In the genomic region with DNA sequence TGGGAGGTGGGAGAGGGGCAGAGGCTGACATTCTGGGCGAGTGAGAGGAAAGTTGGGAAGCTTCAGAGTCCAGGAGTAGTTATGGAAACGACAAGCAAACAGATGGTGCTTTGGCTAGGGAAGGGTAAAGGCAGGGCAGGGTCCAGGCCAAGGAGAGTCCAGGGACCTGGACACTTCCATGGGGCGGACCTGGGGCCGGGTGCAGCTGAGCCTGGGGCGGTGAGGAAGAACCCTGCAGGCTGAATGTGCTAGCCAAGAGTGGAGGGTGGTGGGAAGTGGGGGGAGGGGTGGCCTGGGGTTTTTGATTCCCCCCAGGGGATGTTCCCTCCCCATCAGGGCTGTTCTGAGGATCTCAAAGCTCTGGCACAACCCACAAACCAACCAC, we compare ENCODE assay signal across 8 cellular contexts. TPM values are rescaled to one million over a fixed set of nuclear protein-coding genes. Genes with fewer than 3 reads are reported as not detected.
DNase-seq lines count a peak whose midpoint lies in the region; ATAC-seq, FAIRE-seq and TF ChIP-seq lines count a peak whose summit lies in the region.

No MANE protein-coding gene starts in this region.

- H3K36me3 Mint-ChIP-seq in CD8-positive, alpha-beta T cell = peaks cover 36% of the 10 kb centered on the region
- H3K36me3 Mint-ChIP-seq in neural progenitor cell = peaks cover 15% of the 10 kb centered on the region

- H3K9me1 ChIP-seq in endothelial cell of umbilical vein (replicated peaks; ENCODE audit: control insufficient read depth, extremely low read depth, insufficient read depth, low read length) = no peaks in the 10 kb centered on the region

- peaks cover 59% of the 10 kb centered on the region for H3K79me2 ChIP-seq in OCI-LY7 (ENCODE audit: insufficient read depth, low read depth, low read length)
- H3K79me2 ChIP-seq in endothelial cell of umbilical vein (ENCODE audit: control insufficient read depth, insufficient read depth, low read length) = peaks cover 70% of the 10 kb centered on the region
- peaks cover 48% of the 10 kb centered on the region for H3K79me2 ChIP-seq in neural progenitor cell (ENCODE audit: low read depth)

- peak overlapping the region; percentile 43 for H3K27ac ChIP-seq in CD8-positive, alpha-beta T cell (ENCODE audit: low read depth, low read length)
- H3K27ac ChIP-seq in OCI-LY7 (ENCODE audit: low read depth, low read length, poor library complexity, severe bottlenecking) = peak overlapping the region; percentile 87
- H3K27ac ChIP-seq in endothelial cell of umbilical vein (ENCODE audit: insufficient read depth, low read depth, low read length) = peak overlapping the region; percentile 19
- no peak overlapping the region for H3K27ac ChIP-seq in neural progenitor cell

- no peak for ATAC-seq in CD8-positive, alpha-beta T cell
- ATAC-seq in HG03442 (IDR thresholded peaks at IDR 0.05; ENCODE audit: unreplicated experiment) = no peak
- no peak for ATAC-seq in HG03520 (IDR thresholded peaks at IDR 0.05; ENCODE audit: unreplicated experiment)

- no peak overlapping the region for H2AFZ ChIP-seq in OCI-LY7 (ENCODE audit: low read length)
- H2AFZ ChIP-seq in endothelial cell of umbilical vein (ENCODE audit: low read depth, low read length) = no peak overlapping the region
- H2AFZ ChIP-seq in neural progenitor cell (replicated peaks) = no peak overlapping the region

- H3F3A ChIP-seq in neural progenitor cell (ENCODE audit: low read depth) = peaks cover 29% of the 10 kb centered on the region

- H3K27me3 Mint-ChIP-seq in CD8-positive, alpha-beta T cell (ENCODE audit: low read depth) = no peaks in the 10 kb centered on the region
- H3K27me3 Mint-ChIP-seq in neural progenitor cell (ENCODE audit: insufficient read depth, low read depth) = peaks cover 10% of the 10 kb centered on the region

- FAIRE-seq in endothelial cell of umbilical vein (lab: Jason Lieb, UNC) = peak; percentile 18

- H3K9ac ChIP-seq in endothelial cell of umbilical vein (replicated peaks; ENCODE audit: extremely low read depth, insufficient read depth, low read length) = peak overlapping the region; percentile 42
- peak overlapping the region; percentile 49 for H3K9ac ChIP-seq in neural progenitor cell

- H3K4me3 ChIP-seq in CD8-positive, alpha-beta T cell (ENCODE audit: low read depth, low read length) = peak overlapping the region; percentile 90
- H3K4me3 ChIP-seq in OCI-LY7 (ENCODE audit: low read depth, low read length, poor library complexity, severe bottlenecking) (peak overlapping the region; percentile 89), endothelial cell of umbilical vein (replicated peaks in 1 of 3; ENCODE audit: insufficient read depth in 1 of 3, low read depth in 1 of 3, low read length in 3 of 3) (peak overlapping the region; percentile 63 to 82 (median 65)), neural progenitor cell (peak overlapping the region; percentile 78)

- H3K4me2 ChIP-seq in OCI-LY7 (ENCODE audit: low read length) = peak overlapping the region; percentile 95
- H3K4me2 ChIP-seq in endothelial cell of umbilical vein (ENCODE audit: insufficient read depth, low read length) = peak overlapping the region; percentile 82
- H3K4me2 ChIP-seq in neural progenitor cell = peak overlapping the region; percentile 96

- no peak for TF ChIP-seq POLR2A in endothelial cell of umbilical vein (IDR thresholded peaks at IDR 0.05; ENCODE audit: low read depth, low read length)

- peak overlapping the region; percentile 85 for H3K27ac Mint-ChIP-seq in CD8-positive, alpha-beta T cell
- no peak overlapping the region for H3K27ac Mint-ChIP-seq in neural progenitor cell

- H3K4me1 ChIP-seq in CD8-positive, alpha-beta T cell (ENCODE audit: insufficient read depth, low read length) = peaks cover 59% of the 10 kb centered on the region
- H3K4me1 ChIP-seq in OCI-LY7 (ENCODE audit: insufficient read depth, low read length, poor library complexity, severe bottlenecking) (peaks cover 46% of the 10 kb centered on the region), endothelial cell of umbilical vein (ENCODE audit: control insufficient read depth, extremely low read depth, insufficient read depth, low read length) (peaks cover 34% of the 10 kb centered on the region), neural progenitor cell (peaks cover 34% of the 10 kb centered on the region)

- POLR2A ChIA-PET in CD8-positive, alpha-beta T cell (lab: Charles Lee) = interaction anchor here (0.9 to 5.6 kb wide), 4 partner anchors 8 to 54 kb away, joined by 4 to 34 read pairs (median 6); no protein-coding TSS in a partner anchor
- POLR2A ChIA-PET in OCI-LY7 (lab: Charles Lee) (no interaction called here), endothelial cell of umbilical vein (lab: Charles Lee) (no interaction called here)

- no peaks in the 10 kb centered on the region for H3K27me3 ChIP-seq in CD8-positive, alpha-beta T cell (ENCODE audit: insufficient read depth, low read length)
- H3K27me3 ChIP-seq in endothelial cell of umbilical vein (ENCODE audit: control insufficient read depth in 2 of 2, insufficient read depth in 2 of 2, low read length in 2 of 2) (no peaks in the 10 kb centered on the region), neural progenitor cell (peaks cover 13% of the 10 kb centered on the region)

- H3K9me3 Mint-ChIP-seq in CD8-positive, alpha-beta T cell = no peaks in the 10 kb centered on the region
- no peaks in the 10 kb centered on the region for H3K9me3 Mint-ChIP-seq in neural progenitor cell

- CTCF ChIA-PET in CD8-positive, alpha-beta T cell (lab: Charles Lee) = interaction anchor here (0.7 to 8.4 kb wide), 5 partner anchors 8 to 31 kb away, joined by 3 to 78 read pairs (median 10); no protein-coding TSS in a partner anchor
- CTCF ChIA-PET in OCI-LY7 (lab: Charles Lee; ENCODE audit: unreplicated experiment) = interaction anchor here (0.5 kb wide), 1 partner anchor 19 kb away, joined by 3 read pairs; no protein-coding TSS in a partner anchor
- CTCF ChIA-PET in endothelial cell of umbilical vein (lab: Charles Lee) = interaction anchor here (1.0 to 4.1 kb wide), 5 partner anchors 8 to 31 kb away, joined by 3 to 21 read pairs (median 4); partner anchors contain the start of gene SAMD14

- BruUV-seq in OCI-LY7 (replicated peaks; lab: Mats Ljungman, UMichigan) (no TSS peak), endothelial cell of umbilical vein (replicated peaks; lab: Mats Ljungman, UMichigan) (no TSS peak)

- H3K9me3 ChIP-seq in CD8-positive, alpha-beta T cell (ENCODE audit: low read length) = no peaks in the 10 kb centered on the region
- H3K9me3 ChIP-seq in OCI-LY7 (ENCODE audit: low read length) (no peaks in the 10 kb centered on the region), endothelial cell of umbilical vein (replicated peaks; ENCODE audit: control insufficient read depth, insufficient read depth, low read length) (no peaks in the 10 kb centered on the region), neural progenitor cell (ENCODE audit: low read depth) (no peaks in the 10 kb centered on the region)

- DNase-seq in CD8-positive, alpha-beta T cell = no peak
- no peak for DNase-seq in OCI-LY7 (ENCODE audit: low spot score)
- DNase-seq in endothelial cell of umbilical vein (ENCODE audit: low read depth, low spot score) = no peak
- DNase-seq in neural progenitor cell (ENCODE audit: low spot score) = no peak
- no peak for DNase-seq in activated CD8-positive, alpha-beta memory T cell treated with anti-CD3 and anti-CD28 coated beads, Interleukin-2, amount 50 U/mL, for 48 hours
- DNase-seq in NCI-H1417 (lab: John Stamatoyannopoulos, UW) = no peak

- peaks cover 64% of the 10 kb centered on the region for H3K4me1 Mint-ChIP-seq in CD8-positive, alpha-beta T cell (ENCODE audit: low read depth)
- H3K4me1 Mint-ChIP-seq in neural progenitor cell = peaks cover 42% of the 10 kb centered on the region

- H3K36me3 ChIP-seq in CD8-positive, alpha-beta T cell (ENCODE audit: insufficient read depth, low read length) = peaks cover 10% of the 10 kb centered on the region
- H3K36me3 ChIP-seq in OCI-LY7 (ENCODE audit: insufficient read depth, low read length) = peaks cover 61% of the 10 kb centered on the region
- peaks cover 0 to 19% of the 10 kb centered on the region in 2 experiments for H3K36me3 ChIP-seq in endothelial cell of umbilical vein (ENCODE audit: control insufficient read depth in 2 of 2, extremely low read depth in 1 of 2, insufficient read depth in 2 of 2, low read length in 2 of 2)
- H3K36me3 ChIP-seq in neural progenitor cell = no peaks in the 10 kb centered on the region

- intact Hi-C loops in CD8-positive, alpha-beta T cell (cut with DNase I, micrococcal nuclease) = loop anchor here in 1 of 2 experiments (1.0 kb wide), 1 partner anchor 8 kb away; no protein-coding TSS in a partner anchor
- intact Hi-C loops in OCI-LY7 (cut with micrococcal nuclease; ENCODE audit: unreplicated experiment) (no loop called here), endothelial cell of umbilical vein (cut with micrococcal nuclease) (no loop called here)

- TF ChIP-seq CTCF in CD8-positive, alpha-beta T cell (IDR thresholded peaks at IDR 0.05) = no peak
- TF ChIP-seq CTCF in OCI-LY7 (conservative IDR thresholded peaks at IDR 0.05; ENCODE audit: low read length) (no peak), endothelial cell of umbilical vein (IDR thresholded peaks at IDR 0.05; ENCODE audit: extremely low read depth in 1 of 2, insufficient read depth in 1 of 2, low read depth in 1 of 2, low read length in 2 of 2) (no peak), neural progenitor cell (IDR thresholded peaks at IDR 0.05) (no peak)

- dilution Hi-C loops in endothelial cell of umbilical vein (cut with MboI; ENCODE audit: extremely low pct_ligation_motif_present, low sequenced_read_pairs) = no loop called here

- H4K20me1 ChIP-seq in OCI-LY7 (ENCODE audit: insufficient read depth, low read length) = peaks cover 22% of the 10 kb centered on the region
- no peaks in the 10 kb centered on the region for H4K20me1 ChIP-seq in endothelial cell of umbilical vein (replicated peaks; ENCODE audit: control insufficient read depth, extremely low read depth, insufficient read depth, low read length)
- H4K20me1 ChIP-seq in neural progenitor cell (ENCODE audit: low read depth) = peaks cover 55% of the 10 kb centered on the region

- H3K4me3 Mint-ChIP-seq in CD8-positive, alpha-beta T cell = peak overlapping the region; percentile 91
- peak overlapping the region; percentile 87 for H3K4me3 Mint-ChIP-seq in neural progenitor cell

- H3K9me2 ChIP-seq in OCI-LY7 (ENCODE audit: insufficient read depth, low read length) = no peaks in the 10 kb centered on the region

RNA-seq across cellular contexts. Expression of gene PPP1R9B, which starts 2.6 kb away (rescaled TPM):
- 10 to 100 TPM; 64.3 TPM for total RNA-seq in CD8-positive, alpha-beta T cell
- 45.3 and 73.2 TPM in 2 replicates for total RNA-seq in OCI-LY7 (2014; rRNA removed; shearing (Covaris generic))
- total RNA-seq in OCI-LY7 (2022) (73.9 and 87.0 TPM in 2 replicates), endothelial cell of umbilical vein (58.3 and 60.2 TPM in 2 replicates), neural progenitor cell (ENCODE audit: low replicate concordance) (12.0 and 31.4 TPM in 2 replicates)
- 17.7 and 20.1 TPM in 2 replicates for polyA plus RNA-seq in endothelial cell of umbilical vein
- 16.0 and 16.9 TPM in 2 replicates for polyA plus RNA-seq in endothelial cell of umbilical vein (2011; cell fraction: cytosol; rRNA removed)
- polyA plus RNA-seq in endothelial cell of umbilical vein (2011; cell fraction: nucleus; rRNA removed) = 34.5 and 47.2 TPM in 2 replicates
- polyA plus RNA-seq in endothelial cell of umbilical vein (2012) = 29.3 and 35.0 TPM in 2 replicates
- polyA minus RNA-seq in endothelial cell of umbilical vein = 19.7 and 28.9 TPM in 2 replicates
- 23.5 TPM for polyA minus RNA-seq in endothelial cell of umbilical vein (2011; cell fraction: cytosol; rRNA and poly(A)+ RNA removed)
- polyA minus RNA-seq in endothelial cell of umbilical vein (2011; cell fraction: nucleus; rRNA and poly(A)+ RNA removed) = 7.6 and 14.2 TPM in 2 replicates

RNA-seq across cellular contexts. Expression of gene SAMD14, which starts 17.9 kb away (rescaled TPM):
- under 1 TPM; 0.31 to 0.62 TPM for total RNA-seq in CD8-positive, alpha-beta T cell
- not detected in 2 replicates for total RNA-seq in OCI-LY7 (2014; rRNA removed; shearing (Covaris generic))
- 0.13 and 0.59 TPM in 2 replicates for total RNA-seq in OCI-LY7 (2022)
- 15.6 and 16.1 TPM in 2 replicates for total RNA-seq in endothelial cell of umbilical vein
- 6.8 and 9.6 TPM in 2 replicates for polyA plus RNA-seq in endothelial cell of umbilical vein
- 3.5 and 5.3 TPM in 2 replicates for polyA plus RNA-seq in endothelial cell of umbilical vein (2011; cell fraction: cytosol; rRNA removed)
- 18.2 and 24.4 TPM in 2 replicates for polyA plus RNA-seq in endothelial cell of umbilical vein (2011; cell fraction: nucleus; rRNA removed)
- 6.7 and 12.8 TPM in 2 replicates for polyA plus RNA-seq in endothelial cell of umbilical vein (2012)
- 5.2 and 7.0 TPM in 2 replicates for polyA minus RNA-seq in endothelial cell of umbilical vein
- polyA minus RNA-seq in endothelial cell of umbilical vein (2011; cell fraction: cytosol; rRNA and poly(A)+ RNA removed) = not detected
- polyA minus RNA-seq in endothelial cell of umbilical vein (2011; cell fraction: nucleus; rRNA and poly(A)+ RNA removed) = 5.3 and 9.3 TPM in 2 replicates
- 8.7 and 27.9 TPM in 2 replicates for total RNA-seq in neural progenitor cell (ENCODE audit: low replicate concordance)

RNA-seq across cellular contexts. Expression of gene SGCA, which starts 18.0 kb away (rescaled TPM):
- total RNA-seq in CD8-positive, alpha-beta T cell = under 1 TPM in 1 of 2 experiments, not detected in 1; 0.25 TPM
- 0.57 TPM in 1 of 2 replicates, not detected in the other for total RNA-seq in OCI-LY7 (2014; rRNA removed; shearing (Covaris generic))
- total RNA-seq in OCI-LY7 (2022) (1.1 TPM in 1 of 2 replicates, not detected in the other), endothelial cell of umbilical vein (not detected in 2 replicates), neural progenitor cell (ENCODE audit: low replicate concordance) (1.5 TPM in 1 of 2 replicates, not detected in the other)
- not detected in 2 replicates for polyA plus RNA-seq in endothelial cell of umbilical vein
- not detected in 2 replicates for polyA plus RNA-seq in endothelial cell of umbilical vein (2011; cell fraction: cytosol; rRNA removed)
- not detected in 2 replicates for polyA plus RNA-seq in endothelial cell of umbilical vein (2011; cell fraction: nucleus; rRNA removed)
- not detected in 2 replicates for polyA plus RNA-seq in endothelial cell of umbilical vein (2012)
- polyA minus RNA-seq in endothelial cell of umbilical vein = not detected in 2 replicates
- polyA minus RNA-seq in endothelial cell of umbilical vein (2011; cell fraction: cytosol; rRNA and poly(A)+ RNA removed) = not detected
- not detected in 2 replicates for polyA minus RNA-seq in endothelial cell of umbilical vein (2011; cell fraction: nucleus; rRNA and poly(A)+ RNA removed)

RNA-seq across cellular contexts. Expression of gene PDK2, which starts 52.7 kb away (rescaled TPM):
- total RNA-seq in CD8-positive, alpha-beta T cell = 10 to 100 TPM in 1 of 2 experiments, 1 to 10 TPM in 1; 8.4 to 10.4 TPM
- total RNA-seq in OCI-LY7 (2014; rRNA removed; shearing (Covaris generic)) = 10.4 and 21.8 TPM in 2 replicates
- total RNA-seq in OCI-LY7 (2022) (27.7 and 30.1 TPM in 2 replicates), endothelial cell of umbilical vein (17.4 and 21.3 TPM in 2 replicates), neural progenitor cell (ENCODE audit: low replicate concordance) (12.6 and 17.3 TPM in 2 replicates)
- 114 and 142 TPM in 2 replicates for polyA plus RNA-seq in endothelial cell of umbilical vein
- polyA plus RNA-seq in endothelial cell of umbilical vein (2011; cell fraction: cytosol; rRNA removed) = 55.0 and 58.8 TPM in 2 replicates
- polyA plus RNA-seq in endothelial cell of umbilical vein (2011; cell fraction: nucleus; rRNA removed) = 35.9 and 46.0 TPM in 2 replicates
- polyA plus RNA-seq in endothelial cell of umbilical vein (2012) = 18.9 and 24.0 TPM in 2 replicates
- 45.9 and 79.9 TPM in 2 replicates for polyA minus RNA-seq in endothelial cell of umbilical vein
- polyA minus RNA-seq in endothelial cell of umbilical vein (2011; cell fraction: cytosol; rRNA and poly(A)+ RNA removed) = 43.0 TPM
- polyA minus RNA-seq in endothelial cell of umbilical vein (2011; cell fraction: nucleus; rRNA and poly(A)+ RNA removed) = 26.8 and 33.9 TPM in 2 replicates

RNA-seq across cellular contexts. Expression of gene COL1A1, which starts 53.6 kb away (rescaled TPM):
- total RNA-seq in CD8-positive, alpha-beta T cell = 10 to 100 TPM; 37.2 to 43.8 TPM
- not detected in 2 replicates for total RNA-seq in OCI-LY7 (2014; rRNA removed; shearing (Covaris generic))
- total RNA-seq in OCI-LY7 (2022) = not detected in 2 replicates
- total RNA-seq in endothelial cell of umbilical vein = 0.07 and 0.23 TPM in 2 replicates
- polyA plus RNA-seq in endothelial cell of umbilical vein = 0.02 and 0.07 TPM in 2 replicates
- 0.09 and 0.27 TPM in 2 replicates for polyA plus RNA-seq in endothelial cell of umbilical vein (2011; cell fraction: cytosol; rRNA removed)
- 0.34 and 2.0 TPM in 2 replicates for polyA plus RNA-seq in endothelial cell of umbilical vein (2011; cell fraction: nucleus; rRNA removed)
- polyA plus RNA-seq in endothelial cell of umbilical vein (2012) = 0.35 and 2.1 TPM in 2 replicates
- polyA minus RNA-seq in endothelial cell of umbilical vein = 0.19 and 0.38 TPM in 2 replicates
- polyA minus RNA-seq in endothelial cell of umbilical vein (2011; cell fraction: cytosol; rRNA and poly(A)+ RNA removed) = 18.7 TPM
- 0.14 and 1.6 TPM in 2 replicates for polyA minus RNA-seq in endothelial cell of umbilical vein (2011; cell fraction: nucleus; rRNA and poly(A)+ RNA removed)
- 1.1 and 4.2 TPM in 2 replicates for total RNA-seq in neural progenitor cell (ENCODE audit: low replicate concordance)
